8 cellular contexts compared by ENCODE assay signal in the genomic region with DNA sequence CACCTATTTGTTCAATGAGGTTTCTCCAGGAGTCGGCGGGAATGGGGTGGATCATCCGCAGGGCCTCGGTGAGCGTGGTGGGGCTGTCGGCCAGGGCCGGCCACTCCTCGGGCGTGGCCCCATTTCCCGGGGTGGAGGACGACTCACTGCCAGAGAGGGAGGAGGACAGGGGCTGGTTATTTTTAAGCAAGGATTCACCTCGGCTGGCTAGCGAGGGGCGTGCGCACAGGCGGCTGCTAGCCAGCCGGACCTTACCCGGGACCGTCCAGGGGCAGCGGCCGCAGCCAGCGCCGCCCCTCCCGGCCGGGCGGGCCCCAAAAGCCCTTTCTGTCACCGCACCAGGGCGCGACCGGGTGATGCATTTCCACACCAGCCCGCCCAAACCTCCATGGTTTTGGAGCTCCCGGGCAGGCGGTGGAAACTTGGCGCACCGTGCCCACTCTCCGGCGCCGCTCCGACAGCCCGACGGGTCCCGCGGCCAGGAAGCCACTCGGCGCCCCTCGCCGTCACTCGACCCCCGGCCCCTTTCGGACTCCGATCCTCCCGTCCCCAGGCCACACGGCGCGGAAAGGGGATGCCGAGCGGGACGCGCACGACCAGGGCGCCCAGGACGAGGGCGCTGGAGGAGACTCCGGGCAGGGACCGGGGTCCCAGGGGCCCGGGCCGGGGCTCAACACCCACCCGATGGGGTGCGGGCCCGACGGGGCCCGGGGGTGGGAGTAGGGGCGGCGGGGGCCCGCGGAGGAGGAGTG. TPM values are rescaled to one million over a fixed set of nuclear protein-coding genes. Genes with fewer than 3 reads are reported as not detected.
DNase-seq lines count a peak whose midpoint lies in the region; ATAC-seq lines count a peak whose summit lies in the region.

No MANE protein-coding gene starts in this region.

- peak overlapping the region; percentile 50 for H3K27ac ChIP-seq in temporal lobe (ENCODE audit: low read depth, low read length)

- H3K27me3 Mint-ChIP-seq in activated CD4-positive, alpha-beta T cell treated with anti-CD3 and anti-CD28 coated beads for 36 hours = peaks cover 59% of the 10 kb centered on the region
- H3K27me3 Mint-ChIP-seq in immature natural killer cell (ENCODE audit: low read depth in 3 of 3) = peaks cover 15 to 27% (median 15%) of the 10 kb centered on the region in 3 donors

- ATAC-seq in activated CD4-positive, alpha-beta T cell treated with anti-CD3 and anti-CD28 coated beads for 36 hours = no peak
- no peak for ATAC-seq in HG03439 (IDR thresholded peaks at IDR 0.05; ENCODE audit: unreplicated experiment)

- intact Hi-C loops in activated CD4-positive, alpha-beta T cell treated with anti-CD3 and anti-CD28 coated beads for 36 hours (cut with DNase I, micrococcal nuclease) = no loop called here

- H3K27me3 ChIP-seq in adipocyte (replicated peaks; ENCODE audit: control insufficient read depth, insufficient read depth, low read length) = peaks cover 32% of the 10 kb centered on the region

- CTCF ChIA-PET in activated CD4-positive, alpha-beta T cell treated with anti-CD3 and anti-CD28 coated beads for 36 hours (lab: Charles Lee) = interaction anchor here (0.6 to 0.8 kb wide), 2 partner anchors 9 to 268 kb away, joined by 3 read pairs; no protein-coding TSS in a partner anchor

- peaks cover 17% of the 10 kb centered on the region for H3K4me1 Mint-ChIP-seq in activated CD4-positive, alpha-beta T cell treated with anti-CD3 and anti-CD28 coated beads for 36 hours
- peaks cover 6 to 10% of the 10 kb centered on the region in 2 donors for H3K4me1 Mint-ChIP-seq in immature natural killer cell

- H3K36me3 Mint-ChIP-seq in activated CD4-positive, alpha-beta T cell treated with anti-CD3 and anti-CD28 coated beads for 36 hours (ENCODE audit: low read depth) = no peaks in the 10 kb centered on the region
- H3K36me3 Mint-ChIP-seq in immature natural killer cell = no peaks in the 10 kb centered on the region

- H3K27ac Mint-ChIP-seq in activated CD4-positive, alpha-beta T cell treated with anti-CD3 and anti-CD28 coated beads for 36 hours = no peak overlapping the region
- H3K27ac Mint-ChIP-seq in immature natural killer cell = no peak overlapping the region

- H3K9me3 ChIP-seq in adipocyte (ENCODE audit: control insufficient read depth, low read length) = peaks cover 16% of the 10 kb centered on the region

- peak; percentile 28 for DNase-seq in activated CD4-positive, alpha-beta T cell treated with anti-CD3 and anti-CD28 coated beads for 36 hours
- no peak for DNase-seq in activated CD4-positive, alpha-beta T cell treated with anti-CD3 and anti-CD28 coated beads, Interleukin-2, amount 50 U/mL, for 48 hours
- DNase-seq in adipocyte (ENCODE audit: low read depth) = peak; percentile 42
- DNase-seq in immature natural killer cell = no peak
- DNase-seq in NCI-H1436 (lab: John Stamatoyannopoulos, UW) = no peak
- no peak for DNase-seq in NCI-H1048 (lab: John Stamatoyannopoulos, UW)

- peak overlapping the region; percentile 33 for H3K4me3 Mint-ChIP-seq in activated CD4-positive, alpha-beta T cell treated with anti-CD3 and anti-CD28 coated beads for 36 hours
- H3K4me3 Mint-ChIP-seq in immature natural killer cell = peak overlapping the region; percentile 36 to 73 (median 47)

- H3K9ac ChIP-seq in adipocyte (ENCODE audit: low read length) = no peak overlapping the region

- H3K9me3 Mint-ChIP-seq in activated CD4-positive, alpha-beta T cell treated with anti-CD3 and anti-CD28 coated beads for 36 hours (ENCODE audit: low read depth) = no peaks in the 10 kb centered on the region
- peaks cover 0 to 2% (median 0%) of the 10 kb centered on the region in 6 donors for H3K9me3 Mint-ChIP-seq in immature natural killer cell

- H3K4me1 ChIP-seq in adipocyte (ENCODE audit: control insufficient read depth, insufficient read depth, low read length) = peaks cover 3% of the 10 kb centered on the region

- H3K4me3 ChIP-seq in adipocyte (ENCODE audit: low read length) = peak overlapping the region; percentile 37

- POLR2A ChIA-PET in activated CD4-positive, alpha-beta T cell treated with anti-CD3 and anti-CD28 coated beads for 36 hours (lab: Charles Lee) = interaction anchor here (0.6 kb wide), 1 partner anchor 320 kb away, joined by 3 read pairs; no protein-coding TSS in a partner anchor

- H3K36me3 ChIP-seq in adipocyte (ENCODE audit: control insufficient read depth, insufficient read depth, low read length, severe bottlenecking) = no peaks in the 10 kb centered on the region

RNA-seq across cellular contexts. Expression of gene SNORC, which starts 57.2 kb away (rescaled TPM):
- 1 to 10 TPM in 1 of 2 experiments, under 1 TPM in 1; 0.87 to 2.1 TPM for total RNA-seq in activated CD4-positive, alpha-beta T cell treated with anti-CD3 and anti-CD28 coated beads for 36 hours
- polyA plus RNA-seq in immature natural killer cell = not detected
- total RNA-seq in temporal lobe = 0.74 TPM

Comparison
In these comparisons a context has a peak if more than half of its experiments do, and no peak if none do; other contexts are left out.
1. DNase-seq: peak in activated CD4-positive, alpha-beta T cell treated with anti-CD3 and anti-CD28 coated beads for 36 hours (single experiment) and adipocyte (single experiment); none in activated CD4-positive, alpha-beta T cell treated with anti-CD3 and anti-CD28 coated beads, Interleukin-2, amount 50 U/mL, for 48 hours (0 of 2), immature natural killer cell (0 of 3), NCI-H1436 (single experiment) and NCI-H1048 (single experiment).